Comparison of ENCODE assay signal across 1 cellular context in genomic region chr19:6424190-6424938, GRCh38.
TF ChIP-seq lines count a peak whose summit lies in the region.

TSS of gene KHSRP (minus strand) at chr19:6424811. CDS start at chr19:6424701, 110 bp downstream.

TF ChIP-seq in K562, 482 proteins besides CTCF, POLR2A, EP300 and RAD21 (continued from another document):
- TF ChIP-seq NCOA2 (IDR thresholded peaks at IDR 0.05; ENCODE audit: partially characterized antibody in 2 of 2) (no peak), SAP30 (IDR thresholded peaks at IDR 0.05; ENCODE audit: borderline replicate concordance, insufficient read depth, low read depth, low read length, poor library complexity, severe bottlenecking) (no peak), ARHGAP35 (IDR thresholded peaks at IDR 0.05; ENCODE audit: partially characterized antibody) (no peak), ARID3A (IDR thresholded peaks at IDR 0.05; ENCODE audit: borderline replicate concordance, low read depth, low read length) (no peak), NFRKB (IDR thresholded peaks at IDR 0.05; ENCODE audit: low read depth) (no peak), YY1 (IDR thresholded peaks at IDR 0.05; ENCODE audit: borderline replicate concordance in 1 of 3, control insufficient read depth in 1 of 3, extremely low read depth in 1 of 3, insufficient read depth in 3 of 3, insufficient read length in 1 of 3, insufficient replicate concordance in 2 of 3, low read depth in 1 of 3, low read length in 2 of 3) (no peak), KAT2B (IDR thresholded peaks at IDR 0.05; ENCODE audit: low read depth, low read length) (no peak), ZNF766 (CRISPR knock-in tag; conservative IDR thresholded peaks at IDR 0.05) (no peak), ZNF436 (CRISPR knock-in tag; IDR thresholded peaks at IDR 0.05) (no peak), GTF3C2 (IDR thresholded peaks at IDR 0.05; ENCODE audit: borderline replicate concordance, extremely low read depth, insufficient read length) (no peak), ZNF717 (CRISPR knock-in tag; IDR thresholded peaks at IDR 0.05) (no peak)
